35 cellular contexts compared by ENCODE assay signal in the genomic region with DNA sequence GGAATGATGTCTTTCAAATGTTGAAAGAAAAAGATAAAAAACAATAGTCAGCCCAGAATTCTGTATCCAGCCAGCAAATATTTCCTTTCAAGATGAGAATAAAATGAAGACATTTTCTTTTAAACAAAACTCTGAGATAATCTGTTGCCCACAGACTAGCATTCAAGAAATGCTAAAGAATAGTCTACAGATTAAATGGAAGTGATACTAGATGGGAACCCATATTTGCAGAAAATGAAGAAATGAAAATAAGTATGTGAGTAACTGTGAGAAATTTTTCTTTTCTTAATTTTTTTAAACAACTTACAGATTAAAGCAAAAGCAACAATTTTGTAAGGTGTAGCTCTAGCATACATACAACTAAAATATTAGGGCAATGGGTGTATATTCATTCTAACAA.
DNase-seq lines count a peak whose midpoint lies in the region; ATAC-seq, FAIRE-seq and TF ChIP-seq lines count a peak whose summit lies in the region.
"Had no signal": no experiment of that assay in that cellular context is flagged by ENCODE, and none has a peak within 500 bp of the region (broad histone marks: within the 10 kb centered on the region; RNA-seq: fewer than 3 reads in every experiment).

No MANE protein-coding gene starts in this region.

- in situ Hi-C loops in GM12878 (cut with MboI) = no loop called here

- 0 out of 2 replicates have a peak, but pooled peaks cover 6% of the 10 kb centered on the region for H3K9me3 ChIP-seq in OCI-LY3 (ENCODE audit: insufficient read depth, low read length)
- H3K9me3 ChIP-seq in GM12878 (replicated peaks; ENCODE audit: control insufficient read depth, insufficient read depth, low read length) = no peaks in the 10 kb centered on the region
- H3K9me3 ChIP-seq in SJCRH30 (replicated peaks) = no peaks in the 10 kb centered on the region
- H3K9me3 ChIP-seq: A549; BE2C; BLaER1; BLaER1 treated with 17β-estradiol and CSF1 and Interleukin-3, amounts not matched to agents 10 nM and 100 nM; Caco-2 had no signal

- H3K27ac Mint-ChIP-seq in nephron progenitor cell = no peak overlapping the region
- H3K27ac Mint-ChIP-seq: B cell; CD14-positive monocyte; CD4-positive, alpha-beta memory T cell; CD4-positive, alpha-beta T cell; CD4-positive, CD25-positive, alpha-beta regulatory T cell; CD8-positive, alpha-beta T cell had no signal

- H3K36me3 Mint-ChIP-seq in nephron progenitor cell (ENCODE audit: low read depth) = peaks cover 5% of the 10 kb centered on the region
- H3K36me3 Mint-ChIP-seq: CD14-positive monocyte; CD4-positive, alpha-beta memory T cell; CD4-positive, CD25-positive, alpha-beta regulatory T cell; CD8-positive, alpha-beta memory T cell; CD8-positive, alpha-beta T cell had no signal

- H3K4me1 ChIP-seq in OCI-LY3 (ENCODE audit: low read length) = peaks cover 36% of the 10 kb centered on the region
- H3K4me1 ChIP-seq in GM12878 (ENCODE audit: control insufficient read depth, insufficient read depth, low read length) = no peaks in the 10 kb centered on the region
- H3K4me1 ChIP-seq in SJCRH30 = no peaks in the 10 kb centered on the region
- H3K4me1 ChIP-seq: A549; BE2C; BLaER1; BLaER1 treated with 17β-estradiol and CSF1 and Interleukin-3, amounts not matched to agents 10 nM and 100 nM; Caco-2 had no signal

- DNase-seq in MV-4-11 (lab: John Stamatoyannopoulos, UW) = peak; percentile 5
- DNase-seq in GM12878 (ENCODE audit: low read depth, low spot score) = no peak
- DNase-seq in HUDEP-2 (lab: John Stamatoyannopoulos, UW; ENCODE audit: unreplicated experiment in 76 of 76) = no peak
- no peak for DNase-seq in nephron progenitor cell
- DNase-seq in SJCRH30 = no peak
- DNase-seq: 8988T; ACHN; AML-193; BE2C; C1 segment of cervical spinal cord; Caco-2; Calu3; CD4-positive, alpha-beta memory T cell; CD4-positive, alpha-beta T cell; CD4-positive, CD25-positive, alpha-beta regulatory T cell; CD8-positive, alpha-beta memory T cell; CD8-positive, alpha-beta T cell; COR-L47; DMS 273 treated with DMSO at 0.1 percent for 48 hours; DMS153; DMS53; DMS79; DMS79 treated with DMSO at 0.1 percent for 48 hours; DND-41; EL had no signal

- H3K27ac ChIP-seq in OCI-LY3 (ENCODE audit: low read length) (peak overlapping the region; percentile 75), GM12878 (ENCODE audit: control insufficient read depth, insufficient read depth) (no peak overlapping the region), SJCRH30 (no peak overlapping the region)
- H3K27ac ChIP-seq: 22Rv1; A549; BLaER1; BLaER1 treated with 17β-estradiol and CSF1 and Interleukin-3, amounts not matched to agents 10 nM and 100 nM; C4-2B had no signal

- ATAC-seq in GM12878 = peak; percentile 51
- ATAC-seq: A549; CD8-positive, alpha-beta T cell had no signal

- RAD21 ChIA-PET in GM12878 (lab: Charles Lee; ENCODE audit: unreplicated experiment) = no interaction called here

- peaks cover 27% of the 10 kb centered on the region for H3K9me3 Mint-ChIP-seq in nephron progenitor cell

- H3K9ac ChIP-seq in OCI-LY3 (ENCODE audit: low read length) = no peak overlapping the region
- no peak overlapping the region for H3K9ac ChIP-seq in GM12878 (ENCODE audit: control insufficient read depth, insufficient read depth, low read length)
- H3K9ac ChIP-seq: BLaER1; BLaER1 treated with 17β-estradiol and CSF1 and Interleukin-3, amounts not matched to agents 10 nM and 100 nM had no signal

- H3K79me2 ChIP-seq in OCI-LY3 (ENCODE audit: low read length) = no peaks in the 10 kb centered on the region
- no peaks in the 10 kb centered on the region for H3K79me2 ChIP-seq in GM12878 (ENCODE audit: control insufficient read depth, insufficient read depth, low read length)

- peak overlapping the region; percentile 54 for H3K4me2 ChIP-seq in OCI-LY3 (ENCODE audit: low read length)
- H3K4me2 ChIP-seq in GM12878 (ENCODE audit: control insufficient read depth, insufficient read depth) = no peak overlapping the region
- H3K4me2 ChIP-seq: A549; BLaER1; BLaER1 treated with 17β-estradiol and CSF1 and Interleukin-3, amounts not matched to agents 10 nM and 100 nM had no signal

- CTCF ChIA-PET in GM12878 (lab: Yijun Ruan, JAX) = no interaction called here

- no peak for TF ChIP-seq RAD21 in GM12878 (IDR thresholded peaks at IDR 0.05; ENCODE audit: insufficient read depth, low read depth, low read length)

- H2AFZ ChIP-seq in OCI-LY3 (ENCODE audit: low read depth, low read length) (no peak overlapping the region), GM12878 (ENCODE audit: control insufficient read depth, low read depth, low read length) (no peak overlapping the region)

- no peaks in the 10 kb centered on the region for H3K4me1 Mint-ChIP-seq in nephron progenitor cell
- H3K4me1 Mint-ChIP-seq: B cell; CD14-positive monocyte; CD4-positive, alpha-beta memory T cell; CD4-positive, CD25-positive, alpha-beta regulatory T cell; CD8-positive, alpha-beta memory T cell had no signal

- H3K27me3 Mint-ChIP-seq in nephron progenitor cell (ENCODE audit: low read depth, poor library complexity) = no peaks in the 10 kb centered on the region
- H3K27me3 Mint-ChIP-seq: B cell; CD4-positive, alpha-beta memory T cell; CD4-positive, alpha-beta T cell; CD4-positive, CD25-positive, alpha-beta regulatory T cell; CD8-positive, alpha-beta memory T cell had no signal

- no peak for TF ChIP-seq POLR2A in GM12878 (IDR thresholded peaks at IDR 0.05; ENCODE audit: low read depth, low read length)

- no peak for TF ChIP-seq EP300 in GM12878 (IDR thresholded peaks at IDR 0.05; ENCODE audit: borderline replicate concordance in 1 of 2, control insufficient read depth in 1 of 2, low read depth in 2 of 2, low read length in 2 of 2)

- TF ChIP-seq CTCF in OCI-LY3 (IDR thresholded peaks at IDR 0.05; ENCODE audit: low read depth, low read length) (no peak), GM12878 (IDR thresholded peaks at IDR 0.05 in 2 of 3, conservative IDR thresholded peaks at IDR 0.05 in 1 of 3; ENCODE audit: control insufficient read depth in 2 of 3, extremely low read depth in 1 of 3, insufficient read depth in 1 of 3, low read depth in 3 of 3, low read length in 3 of 3) (no peak), nephron progenitor cell (IDR thresholded peaks at IDR 0.05) (no peak)

- no peak for FAIRE-seq in GM12878 (lab: Jason Lieb, UNC)
- FAIRE-seq: A204.1, A549, D721Med had no signal

- intact Hi-C loops in GM12878 (cut with micrococcal nuclease; ENCODE audit: unreplicated experiment) = no loop called here

- POLR2A ChIA-PET in GM12878 (lab: Charles Lee) = no interaction called here

- SMC1A ChIA-PET in GM12878 (lab: Charles Lee; ENCODE audit: uncharacterized antibody, unreplicated experiment) = interaction anchor here (0.7 to 1.8 kb wide), 4 partner anchors 12 to 311 kb away, joined by 3 to 4 read pairs (median 3); no protein-coding TSS in a partner anchor

- no peaks in the 10 kb centered on the region for H3K27me3 ChIP-seq in OCI-LY3 (ENCODE audit: low read depth, low read length)
- no peaks in the 10 kb centered on the region for H3K27me3 ChIP-seq in GM12878 (replicated peaks in 1 of 2; ENCODE audit: control insufficient read depth in 2 of 2, insufficient read depth in 2 of 2, low read length in 1 of 2)
- 0 out of 2 replicates have a peak, but pooled peaks cover 4% of the 10 kb centered on the region for H3K27me3 ChIP-seq in SJCRH30
- H3K27me3 ChIP-seq: BE2C; BLaER1; BLaER1 treated with 17β-estradiol and CSF1 and Interleukin-3, amounts not matched to agents 10 nM and 100 nM had no signal

- no peak overlapping the region for H3K4me3 Mint-ChIP-seq in nephron progenitor cell
- H3K4me3 Mint-ChIP-seq: B cell; CD14-positive monocyte; CD4-positive, alpha-beta memory T cell; CD4-positive, alpha-beta T cell; CD4-positive, CD25-positive, alpha-beta regulatory T cell; CD8-positive, alpha-beta memory T cell; CD8-positive, alpha-beta T cell had no signal

- H3K36me3 ChIP-seq in OCI-LY3 (replicated peaks; ENCODE audit: low read depth, low read length) (no peaks in the 10 kb centered on the region), GM12878 (ENCODE audit: control insufficient read depth in 2 of 2, insufficient read depth in 2 of 2, low read length in 1 of 2) (no peaks in the 10 kb centered on the region), SJCRH30 (no peaks in the 10 kb centered on the region)
- H3K36me3 ChIP-seq: BE2C; BLaER1; BLaER1 treated with 17β-estradiol and CSF1 and Interleukin-3, amounts not matched to agents 10 nM and 100 nM had no signal

- no TSS peak for BruUV-seq in GM12878 (replicated peaks; lab: Mats Ljungman, UMichigan)

- H3K4me3 ChIP-seq in OCI-LY3 (ENCODE audit: low read length) = no peak overlapping the region
- no peak overlapping the region for H3K4me3 ChIP-seq in GM12878
- no peak overlapping the region for H3K4me3 ChIP-seq in SJCRH30
- H3K4me3 ChIP-seq: A549; BLaER1; BLaER1 treated with 17β-estradiol and CSF1 and Interleukin-3, amounts not matched to agents 10 nM and 100 nM had no signal

- H4K20me1 ChIP-seq in OCI-LY3 (ENCODE audit: insufficient read depth, low read length) (no peaks in the 10 kb centered on the region), GM12878 (ENCODE audit: control insufficient read depth, insufficient read depth) (no peaks in the 10 kb centered on the region)
- H4K20me1 ChIP-seq: BLaER1; BLaER1 treated with 17β-estradiol and CSF1 and Interleukin-3, amounts not matched to agents 10 nM and 100 nM had no signal

TF ChIP-seq in GM12878, 131 proteins besides CTCF, POLR2A, EP300 and RAD21:
- TF ChIP-seq, protein P1, sequence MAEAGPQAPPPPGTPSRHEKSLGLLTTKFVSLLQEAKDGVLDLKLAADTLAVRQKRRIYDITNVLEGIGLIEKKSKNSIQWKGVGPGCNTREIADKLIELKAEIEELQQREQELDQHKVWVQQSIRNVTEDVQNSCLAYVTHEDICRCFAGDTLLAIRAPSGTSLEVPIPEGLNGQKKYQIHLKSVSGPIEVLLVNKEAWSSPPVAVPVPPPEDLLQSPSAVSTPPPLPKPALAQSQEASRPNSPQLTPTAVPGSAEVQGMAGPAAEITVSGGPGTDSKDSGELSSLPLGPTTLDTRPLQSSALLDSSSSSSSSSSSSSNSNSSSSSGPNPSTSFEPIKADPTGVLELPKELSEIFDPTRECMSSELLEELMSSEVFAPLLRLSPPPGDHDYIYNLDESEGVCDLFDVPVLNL (IDR thresholded peaks at IDR 0.05; ENCODE audit: low read depth, low read length) = no peak
- peak; percentile 79; the same call in 1 of the 2 replicates for TF ChIP-seq ZNF24 (IDR thresholded peaks at IDR 0.05)
